In genomic region chr10:133356953-133357292, GRCh38 we compare ENCODE assay signal across 1 cellular context.
TF ChIP-seq lines count a peak whose summit lies in the region.

No MANE protein-coding gene starts in this region.

TF ChIP-seq in GM12878, 131 proteins besides CTCF, POLR2A, EP300 and RAD21:
- TF ChIP-seq ZBTB40 (IDR thresholded peaks at IDR 0.05; ENCODE audit: borderline replicate concordance), result no peak
- no peak for TF ChIP-seq STAT3 (IDR thresholded peaks at IDR 0.05; ENCODE audit: low read depth, low read length)
- no peak for TF ChIP-seq CHD1 (IDR thresholded peaks at IDR 0.05; ENCODE audit: low read depth, low read length)
- TF ChIP-seq, protein P1, sequence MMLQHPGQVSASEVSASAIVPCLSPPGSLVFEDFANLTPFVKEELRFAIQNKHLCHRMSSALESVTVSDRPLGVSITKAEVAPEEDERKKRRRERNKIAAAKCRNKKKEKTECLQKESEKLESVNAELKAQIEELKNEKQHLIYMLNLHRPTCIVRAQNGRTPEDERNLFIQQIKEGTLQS (IDR thresholded peaks at IDR 0.05; ENCODE audit: borderline replicate concordance, extremely low read depth, low read depth, low read length), result no peak
- TF ChIP-seq, protein P2, sequence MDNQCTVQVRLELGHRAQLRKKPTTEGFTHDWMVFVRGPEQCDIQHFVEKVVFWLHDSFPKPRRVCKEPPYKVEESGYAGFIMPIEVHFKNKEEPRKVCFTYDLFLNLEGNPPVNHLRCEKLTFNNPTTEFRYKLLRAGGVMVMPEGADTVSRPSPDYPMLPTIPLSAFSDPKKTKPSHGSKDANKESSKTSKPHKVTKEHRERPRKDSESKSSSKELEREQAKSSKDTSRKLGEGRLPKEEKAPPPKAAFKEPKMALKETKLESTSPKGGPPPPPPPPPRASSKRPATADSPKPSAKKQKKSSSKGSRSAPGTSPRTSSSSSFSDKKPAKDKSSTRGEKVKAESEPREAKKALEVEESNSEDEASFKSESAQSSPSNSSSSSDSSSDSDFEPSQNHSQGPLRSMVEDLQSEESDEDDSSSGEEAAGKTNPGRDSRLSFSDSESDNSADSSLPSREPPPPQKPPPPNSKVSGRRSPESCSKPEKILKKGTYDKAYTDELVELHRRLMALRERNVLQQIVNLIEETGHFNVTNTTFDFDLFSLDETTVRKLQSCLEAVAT (IDR thresholded peaks at IDR 0.05), result no peak
- no peak for TF ChIP-seq TARDBP (IDR thresholded peaks at IDR 0.05; ENCODE audit: borderline replicate concordance)
- no peak for TF ChIP-seq PAX5 (IDR thresholded peaks at IDR 0.05; ENCODE audit: borderline replicate concordance, low read depth, low read length)
- TF ChIP-seq, protein P3, sequence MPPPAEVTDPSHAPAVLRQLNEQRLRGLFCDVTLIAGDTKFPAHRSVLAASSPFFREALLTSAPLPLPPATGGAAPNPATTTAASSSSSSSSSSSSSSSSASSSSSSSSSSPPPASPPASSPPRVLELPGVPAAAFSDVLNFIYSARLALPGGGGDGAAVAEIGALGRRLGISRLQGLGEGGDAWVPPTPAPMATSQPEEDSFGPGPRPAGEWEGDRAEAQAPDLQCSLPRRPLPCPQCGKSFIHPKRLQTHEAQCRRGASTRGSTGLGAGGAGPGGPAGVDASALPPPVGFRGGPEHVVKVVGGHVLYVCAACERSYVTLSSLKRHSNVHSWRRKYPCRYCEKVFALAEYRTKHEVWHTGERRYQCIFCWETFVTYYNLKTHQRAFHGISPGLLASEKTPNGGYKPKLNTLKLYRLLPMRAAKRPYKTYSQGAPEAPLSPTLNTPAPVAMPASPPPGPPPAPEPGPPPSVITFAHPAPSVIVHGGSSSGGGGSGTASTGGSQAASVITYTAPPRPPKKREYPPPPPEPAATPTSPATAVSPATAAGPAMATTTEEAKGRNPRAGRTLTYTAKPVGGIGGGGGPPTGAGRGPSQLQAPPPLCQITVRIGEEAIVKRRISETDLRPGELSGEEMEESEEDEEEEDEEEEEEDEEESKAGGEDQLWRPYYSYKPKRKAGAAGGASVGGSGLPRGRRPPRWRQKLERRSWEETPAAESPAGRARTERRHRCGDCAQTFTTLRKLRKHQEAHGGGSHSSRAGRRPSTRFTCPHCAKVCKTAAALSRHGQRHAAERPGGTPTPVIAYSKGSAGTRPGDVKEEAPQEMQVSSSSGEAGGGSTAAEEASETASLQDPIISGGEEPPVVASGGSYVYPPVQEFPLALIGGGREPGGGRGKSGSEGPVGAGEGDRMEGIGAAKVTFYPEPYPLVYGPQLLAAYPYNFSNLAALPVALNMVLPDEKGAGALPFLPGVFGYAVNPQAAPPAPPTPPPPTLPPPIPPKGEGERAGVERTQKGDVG (CRISPR knock-in tag; IDR thresholded peaks at IDR 0.05), result no peak
- TF ChIP-seq EGR1 (IDR thresholded peaks at IDR 0.05; ENCODE audit: borderline replicate concordance in 1 of 2, low read depth in 2 of 2, low read length in 2 of 2), result no peak
- TF ChIP-seq HDAC2 (IDR thresholded peaks at IDR 0.05), result no peak
- no peak for TF ChIP-seq RUNX3 (IDR thresholded peaks at IDR 0.05; ENCODE audit: low read length)
- TF ChIP-seq CBFB (IDR thresholded peaks at IDR 0.05; ENCODE audit: low read depth), result no peak
- no peak for TF ChIP-seq POU2F2 (IDR thresholded peaks at IDR 0.05; ENCODE audit: borderline replicate concordance, low read depth, low read length)
- no peak for TF ChIP-seq JUNB (IDR thresholded peaks at IDR 0.05)
- no peak for TF ChIP-seq BRCA1 (IDR thresholded peaks at IDR 0.05; ENCODE audit: low read depth, low read length)
- TF ChIP-seq SMAD1 (IDR thresholded peaks at IDR 0.05; ENCODE audit: low read depth, partially characterized antibody), result no peak
- no peak for TF ChIP-seq ZNF24 (IDR thresholded peaks at IDR 0.05)
